Comparison of ENCODE assay signal across 5 cellular contexts in genomic region chr9:82397534-82397933, GRCh38.
"Had no signal": no experiment of that assay in that cellular context is flagged by ENCODE, and none has a peak within 500 bp of the region (broad histone marks: within the 10 kb centered on the region; RNA-seq: fewer than 3 reads in every experiment).

No MANE protein-coding gene starts in this region.

- H3K4me3 ChIP-seq: GM23248 had no signal

- H3K27ac Mint-ChIP-seq: H9, IgD-negative memory B cell had no signal

- DNase-seq: GM23248, H9, HCEC 1CT, KBM-7 had no signal

- H3K9me3 Mint-ChIP-seq: H9 had no signal

- H3K4me1 Mint-ChIP-seq: IgD-negative memory B cell had no signal

- H2AFZ ChIP-seq: GM23248 had no signal

- H3K4me3 Mint-ChIP-seq: H9, IgD-negative memory B cell had no signal

- H3K27ac ChIP-seq: GM23248 had no signal
